1 cellular context compared by ENCODE assay signal in the genomic region with DNA sequence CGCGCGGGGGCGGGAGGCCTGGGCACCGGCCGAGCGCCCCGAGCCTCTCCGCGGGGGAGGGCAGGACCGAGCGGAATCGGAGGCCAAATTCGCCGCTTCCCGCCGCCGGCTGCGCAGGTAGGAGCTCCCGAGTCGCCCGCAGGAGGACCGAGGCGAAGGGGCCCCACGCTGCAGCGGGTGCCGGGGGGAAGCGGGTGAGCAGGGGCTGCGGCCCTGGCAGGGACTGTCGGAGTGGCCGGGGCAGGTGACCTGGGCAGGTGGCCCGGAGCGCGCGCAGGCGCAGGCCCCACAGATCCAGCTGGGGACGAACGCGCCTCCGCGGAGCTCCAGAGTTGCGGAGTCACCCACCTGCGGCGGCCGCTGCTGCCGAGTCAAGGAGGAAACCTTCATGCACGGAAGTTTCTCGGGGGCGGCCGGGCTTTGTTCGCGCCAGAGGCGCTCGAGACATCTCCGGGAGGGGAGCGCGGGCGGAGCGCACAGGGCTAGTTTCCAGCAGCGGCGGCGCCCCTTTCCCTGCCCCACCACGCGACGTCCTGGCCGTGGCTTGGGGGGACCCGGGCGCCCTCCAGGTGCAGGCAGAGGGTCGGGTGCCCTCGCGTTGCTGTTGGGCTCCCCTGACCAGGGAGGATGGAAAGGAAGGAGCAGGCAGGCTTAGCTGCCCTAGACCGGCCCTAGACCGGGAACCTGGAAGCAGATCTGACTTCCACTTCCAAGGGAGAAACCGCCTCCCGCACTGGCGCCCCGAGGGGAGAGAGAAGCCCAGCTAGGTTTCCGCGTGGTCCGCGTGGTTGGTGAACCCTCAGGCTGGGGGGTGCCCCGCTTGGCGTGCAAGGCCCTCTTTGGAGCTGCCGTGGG.
A peak's percentile ranks its signal among the peaks of the same experiment; 100 is the strongest.
TF ChIP-seq lines count a peak whose summit lies in the region.

No MANE protein-coding gene starts in this region.

TF ChIP-seq in HepG2, 621 proteins besides CTCF, POLR2A, EP300 and RAD21 (continued from another document and continues in another):
- TF ChIP-seq, protein P1, sequence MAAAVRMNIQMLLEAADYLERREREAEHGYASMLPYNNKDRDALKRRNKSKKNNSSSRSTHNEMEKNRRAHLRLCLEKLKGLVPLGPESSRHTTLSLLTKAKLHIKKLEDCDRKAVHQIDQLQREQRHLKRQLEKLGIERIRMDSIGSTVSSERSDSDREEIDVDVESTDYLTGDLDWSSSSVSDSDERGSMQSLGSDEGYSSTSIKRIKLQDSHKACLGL (CRISPR knock-in tag; IDR thresholded peaks at IDR 0.05): peak; percentile 26
- TF ChIP-seq, protein P2, sequence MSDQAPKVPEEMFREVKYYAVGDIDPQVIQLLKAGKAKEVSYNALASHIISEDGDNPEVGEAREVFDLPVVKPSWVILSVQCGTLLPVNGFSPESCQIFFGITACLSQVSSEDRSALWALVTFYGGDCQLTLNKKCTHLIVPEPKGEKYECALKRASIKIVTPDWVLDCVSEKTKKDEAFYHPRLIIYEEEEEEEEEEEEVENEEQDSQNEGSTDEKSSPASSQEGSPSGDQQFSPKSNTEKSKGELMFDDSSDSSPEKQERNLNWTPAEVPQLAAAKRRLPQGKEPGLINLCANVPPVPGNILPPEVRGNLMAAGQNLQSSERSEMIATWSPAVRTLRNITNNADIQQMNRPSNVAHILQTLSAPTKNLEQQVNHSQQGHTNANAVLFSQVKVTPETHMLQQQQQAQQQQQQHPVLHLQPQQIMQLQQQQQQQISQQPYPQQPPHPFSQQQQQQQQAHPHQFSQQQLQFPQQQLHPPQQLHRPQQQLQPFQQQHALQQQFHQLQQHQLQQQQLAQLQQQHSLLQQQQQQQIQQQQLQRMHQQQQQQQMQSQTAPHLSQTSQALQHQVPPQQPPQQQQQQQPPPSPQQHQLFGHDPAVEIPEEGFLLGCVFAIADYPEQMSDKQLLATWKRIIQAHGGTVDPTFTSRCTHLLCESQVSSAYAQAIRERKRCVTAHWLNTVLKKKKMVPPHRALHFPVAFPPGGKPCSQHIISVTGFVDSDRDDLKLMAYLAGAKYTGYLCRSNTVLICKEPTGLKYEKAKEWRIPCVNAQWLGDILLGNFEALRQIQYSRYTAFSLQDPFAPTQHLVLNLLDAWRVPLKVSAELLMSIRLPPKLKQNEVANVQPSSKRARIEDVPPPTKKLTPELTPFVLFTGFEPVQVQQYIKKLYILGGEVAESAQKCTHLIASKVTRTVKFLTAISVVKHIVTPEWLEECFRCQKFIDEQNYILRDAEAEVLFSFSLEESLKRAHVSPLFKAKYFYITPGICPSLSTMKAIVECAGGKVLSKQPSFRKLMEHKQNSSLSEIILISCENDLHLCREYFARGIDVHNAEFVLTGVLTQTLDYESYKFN (CRISPR knock-in tag; conservative IDR thresholded peaks at IDR 0.05): no peak
- peak; percentile 60; the same call in 1 of the 2 replicates for TF ChIP-seq ZNF446 (CRISPR knock-in tag; IDR thresholded peaks at IDR 0.05)
- TF ChIP-seq ZNF788 (CRISPR knock-in tag; IDR thresholded peaks at IDR 0.05; ENCODE audit: borderline replicate concordance): peak; percentile 59; the same call in 1 of the 2 replicates
- TF ChIP-seq, protein P3, sequence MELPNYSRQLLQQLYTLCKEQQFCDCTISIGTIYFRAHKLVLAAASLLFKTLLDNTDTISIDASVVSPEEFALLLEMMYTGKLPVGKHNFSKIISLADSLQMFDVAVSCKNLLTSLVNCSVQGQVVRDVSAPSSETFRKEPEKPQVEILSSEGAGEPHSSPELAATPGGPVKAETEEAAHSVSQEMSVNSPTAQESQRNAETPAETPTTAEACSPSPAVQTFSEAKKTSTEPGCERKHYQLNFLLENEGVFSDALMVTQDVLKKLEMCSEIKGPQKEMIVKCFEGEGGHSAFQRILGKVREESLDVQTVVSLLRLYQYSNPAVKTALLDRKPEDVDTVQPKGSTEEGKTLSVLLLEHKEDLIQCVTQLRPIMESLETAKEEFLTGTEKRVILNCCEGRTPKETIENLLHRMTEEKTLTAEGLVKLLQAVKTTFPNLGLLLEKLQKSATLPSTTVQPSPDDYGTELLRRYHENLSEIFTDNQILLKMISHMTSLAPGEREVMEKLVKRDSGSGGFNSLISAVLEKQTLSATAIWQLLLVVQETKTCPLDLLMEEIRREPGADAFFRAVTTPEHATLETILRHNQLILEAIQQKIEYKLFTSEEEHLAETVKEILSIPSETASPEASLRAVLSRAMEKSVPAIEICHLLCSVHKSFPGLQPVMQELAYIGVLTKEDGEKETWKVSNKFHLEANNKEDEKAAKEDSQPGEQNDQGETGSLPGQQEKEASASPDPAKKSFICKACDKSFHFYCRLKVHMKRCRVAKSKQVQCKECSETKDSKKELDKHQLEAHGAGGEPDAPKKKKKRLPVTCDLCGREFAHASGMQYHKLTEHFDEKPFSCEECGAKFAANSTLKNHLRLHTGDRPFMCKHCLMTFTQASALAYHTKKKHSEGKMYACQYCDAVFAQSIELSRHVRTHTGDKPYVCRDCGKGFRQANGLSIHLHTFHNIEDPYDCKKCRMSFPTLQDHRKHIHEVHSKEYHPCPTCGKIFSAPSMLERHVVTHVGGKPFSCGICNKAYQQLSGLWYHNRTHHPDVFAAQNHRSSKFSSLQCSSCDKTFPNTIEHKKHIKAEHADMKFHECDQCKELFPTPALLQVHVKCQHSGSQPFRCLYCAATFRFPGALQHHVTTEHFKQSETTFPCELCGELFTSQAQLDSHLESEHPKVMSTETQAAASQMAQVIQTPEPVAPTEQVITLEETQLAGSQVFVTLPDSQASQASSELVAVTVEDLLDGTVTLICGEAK (IDR thresholded peaks at IDR 0.05): no peak
- TF ChIP-seq, protein P3 (CRISPR knock-in tag; IDR thresholded peaks at IDR 0.05): no peak; the same call in 1 of the 2 replicates
- no peak; the same call in 1 of the 2 replicates for TF ChIP-seq TBX2 (CRISPR knock-in tag; IDR thresholded peaks at IDR 0.05; ENCODE audit: borderline replicate concordance)
- TF ChIP-seq SP1 (IDR thresholded peaks at IDR 0.05): no peak
- TF ChIP-seq SP1 (CRISPR knock-in tag; IDR thresholded peaks at IDR 0.05): no peak
- no peak; the same call in 1 of the 2 replicates for TF ChIP-seq CENPT (CRISPR knock-in tag; IDR thresholded peaks at IDR 0.05; ENCODE audit: low read depth)
- TF ChIP-seq, protein P4, sequence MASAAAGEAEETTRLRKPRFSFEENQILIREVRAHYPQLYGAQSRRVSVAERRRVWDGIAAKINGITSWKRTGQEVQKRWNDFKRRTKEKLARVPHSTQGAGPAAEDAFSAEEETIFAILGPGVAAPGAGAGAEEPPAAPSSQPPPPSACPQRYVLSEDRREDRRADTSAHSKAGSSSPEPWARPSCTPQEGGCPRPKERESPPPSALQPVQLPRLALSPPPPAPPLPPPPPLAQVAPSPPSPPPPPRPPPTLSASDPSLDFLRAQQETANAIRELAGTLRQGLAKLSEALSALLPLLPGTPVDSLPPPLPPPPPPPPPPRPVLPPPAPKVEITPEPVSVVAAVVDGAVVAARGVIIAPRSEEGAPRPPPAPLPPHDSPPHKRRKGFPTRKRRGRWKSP (CRISPR knock-in tag; IDR thresholded peaks at IDR 0.05): peak; percentile 75; the same call in 1 of the 2 replicates
- TF ChIP-seq HDAC6 (IDR thresholded peaks at IDR 0.05; ENCODE audit: low read depth, low read length): peak; percentile 38; the same call in 1 of the 2 replicates
- TF ChIP-seq, protein P5, sequence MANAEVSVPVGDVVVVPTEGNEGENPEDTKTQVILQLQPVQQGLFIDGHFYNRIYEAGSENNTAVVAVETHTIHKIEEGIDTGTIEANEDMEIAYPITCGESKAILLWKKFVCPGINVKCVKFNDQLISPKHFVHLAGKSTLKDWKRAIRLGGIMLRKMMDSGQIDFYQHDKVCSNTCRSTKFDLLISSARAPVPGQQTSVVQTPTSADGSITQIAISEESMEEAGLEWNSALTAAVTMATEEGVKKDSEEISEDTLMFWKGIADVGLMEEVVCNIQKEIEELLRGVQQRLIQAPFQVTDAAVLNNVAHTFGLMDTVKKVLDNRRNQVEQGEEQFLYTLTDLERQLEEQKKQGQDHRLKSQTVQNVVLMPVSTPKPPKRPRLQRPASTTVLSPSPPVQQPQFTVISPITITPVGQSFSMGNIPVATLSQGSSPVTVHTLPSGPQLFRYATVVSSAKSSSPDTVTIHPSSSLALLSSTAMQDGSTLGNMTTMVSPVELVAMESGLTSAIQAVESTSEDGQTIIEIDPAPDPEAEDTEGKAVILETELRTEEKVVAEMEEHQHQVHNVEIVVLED (CRISPR knock-in tag; IDR thresholded peaks at IDR 0.05; ENCODE audit: borderline replicate concordance): peak; percentile 39; the same call in 1 of the 2 replicates
- TF ChIP-seq, protein P6, sequence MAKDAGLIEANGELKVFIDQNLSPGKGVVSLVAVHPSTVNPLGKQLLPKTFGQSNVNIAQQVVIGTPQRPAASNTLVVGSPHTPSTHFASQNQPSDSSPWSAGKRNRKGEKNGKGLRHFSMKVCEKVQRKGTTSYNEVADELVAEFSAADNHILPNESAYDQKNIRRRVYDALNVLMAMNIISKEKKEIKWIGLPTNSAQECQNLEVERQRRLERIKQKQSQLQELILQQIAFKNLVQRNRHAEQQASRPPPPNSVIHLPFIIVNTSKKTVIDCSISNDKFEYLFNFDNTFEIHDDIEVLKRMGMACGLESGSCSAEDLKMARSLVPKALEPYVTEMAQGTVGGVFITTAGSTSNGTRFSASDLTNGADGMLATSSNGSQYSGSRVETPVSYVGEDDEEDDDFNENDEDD (CRISPR knock-in tag; IDR thresholded peaks at IDR 0.05; ENCODE audit: borderline replicate concordance): no peak
- no peak for TF ChIP-seq ZNF605 (CRISPR knock-in tag; IDR thresholded peaks at IDR 0.05)
- 0 out of 2 replicates have a peak, but pooled peaks have one; percentile 49 for TF ChIP-seq NR1H2 (CRISPR knock-in tag; IDR thresholded peaks at IDR 0.05; ENCODE audit: borderline replicate concordance, low read depth)
- TF ChIP-seq GLI4 (CRISPR knock-in tag; IDR thresholded peaks at IDR 0.05; ENCODE audit: borderline replicate concordance): 0 out of 2 replicates have a peak, but pooled peaks have one; percentile 17
- no peak for TF ChIP-seq ZNF530 (CRISPR knock-in tag; IDR thresholded peaks at IDR 0.05; ENCODE audit: low read depth)
- peak; percentile 13; the same call in 1 of the 2 replicates for TF ChIP-seq CCDC6 (CRISPR knock-in tag; IDR thresholded peaks at IDR 0.05)
- TF ChIP-seq, protein P7, sequence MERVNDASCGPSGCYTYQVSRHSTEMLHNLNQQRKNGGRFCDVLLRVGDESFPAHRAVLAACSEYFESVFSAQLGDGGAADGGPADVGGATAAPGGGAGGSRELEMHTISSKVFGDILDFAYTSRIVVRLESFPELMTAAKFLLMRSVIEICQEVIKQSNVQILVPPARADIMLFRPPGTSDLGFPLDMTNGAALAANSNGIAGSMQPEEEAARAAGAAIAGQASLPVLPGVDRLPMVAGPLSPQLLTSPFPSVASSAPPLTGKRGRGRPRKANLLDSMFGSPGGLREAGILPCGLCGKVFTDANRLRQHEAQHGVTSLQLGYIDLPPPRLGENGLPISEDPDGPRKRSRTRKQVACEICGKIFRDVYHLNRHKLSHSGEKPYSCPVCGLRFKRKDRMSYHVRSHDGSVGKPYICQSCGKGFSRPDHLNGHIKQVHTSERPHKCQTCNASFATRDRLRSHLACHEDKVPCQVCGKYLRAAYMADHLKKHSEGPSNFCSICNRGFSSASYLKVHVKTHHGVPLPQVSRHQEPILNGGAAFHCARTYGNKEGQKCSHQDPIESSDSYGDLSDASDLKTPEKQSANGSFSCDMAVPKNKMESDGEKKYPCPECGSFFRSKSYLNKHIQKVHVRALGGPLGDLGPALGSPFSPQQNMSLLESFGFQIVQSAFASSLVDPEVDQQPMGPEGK (CRISPR knock-in tag; IDR thresholded peaks at IDR 0.05): no peak
- TF ChIP-seq NRL (CRISPR knock-in tag; IDR thresholded peaks at IDR 0.05; ENCODE audit: borderline replicate concordance): peak; percentile 82
- 0 out of 2 replicates have a peak, but pooled peaks have one; percentile 44 for TF ChIP-seq EED (CRISPR knock-in tag; IDR thresholded peaks at IDR 0.05)
- TF ChIP-seq RFX3 (CRISPR knock-in tag; IDR thresholded peaks at IDR 0.05): no peak
- no peak for TF ChIP-seq IRX3 (CRISPR knock-in tag; IDR thresholded peaks at IDR 0.05; ENCODE audit: borderline replicate concordance, low read depth)
- TF ChIP-seq, protein P8, sequence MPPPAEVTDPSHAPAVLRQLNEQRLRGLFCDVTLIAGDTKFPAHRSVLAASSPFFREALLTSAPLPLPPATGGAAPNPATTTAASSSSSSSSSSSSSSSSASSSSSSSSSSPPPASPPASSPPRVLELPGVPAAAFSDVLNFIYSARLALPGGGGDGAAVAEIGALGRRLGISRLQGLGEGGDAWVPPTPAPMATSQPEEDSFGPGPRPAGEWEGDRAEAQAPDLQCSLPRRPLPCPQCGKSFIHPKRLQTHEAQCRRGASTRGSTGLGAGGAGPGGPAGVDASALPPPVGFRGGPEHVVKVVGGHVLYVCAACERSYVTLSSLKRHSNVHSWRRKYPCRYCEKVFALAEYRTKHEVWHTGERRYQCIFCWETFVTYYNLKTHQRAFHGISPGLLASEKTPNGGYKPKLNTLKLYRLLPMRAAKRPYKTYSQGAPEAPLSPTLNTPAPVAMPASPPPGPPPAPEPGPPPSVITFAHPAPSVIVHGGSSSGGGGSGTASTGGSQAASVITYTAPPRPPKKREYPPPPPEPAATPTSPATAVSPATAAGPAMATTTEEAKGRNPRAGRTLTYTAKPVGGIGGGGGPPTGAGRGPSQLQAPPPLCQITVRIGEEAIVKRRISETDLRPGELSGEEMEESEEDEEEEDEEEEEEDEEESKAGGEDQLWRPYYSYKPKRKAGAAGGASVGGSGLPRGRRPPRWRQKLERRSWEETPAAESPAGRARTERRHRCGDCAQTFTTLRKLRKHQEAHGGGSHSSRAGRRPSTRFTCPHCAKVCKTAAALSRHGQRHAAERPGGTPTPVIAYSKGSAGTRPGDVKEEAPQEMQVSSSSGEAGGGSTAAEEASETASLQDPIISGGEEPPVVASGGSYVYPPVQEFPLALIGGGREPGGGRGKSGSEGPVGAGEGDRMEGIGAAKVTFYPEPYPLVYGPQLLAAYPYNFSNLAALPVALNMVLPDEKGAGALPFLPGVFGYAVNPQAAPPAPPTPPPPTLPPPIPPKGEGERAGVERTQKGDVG (CRISPR knock-in tag; IDR thresholded peaks at IDR 0.05; ENCODE audit: borderline replicate concordance): peak; percentile 81; the same call in 1 of the 2 replicates
- TF ChIP-seq ZNF136 (CRISPR knock-in tag; IDR thresholded peaks at IDR 0.05; ENCODE audit: low read depth): peak; percentile 82; the same call in 1 of the 2 replicates
